ENCODE assay signal across 18 cellular contexts in the genomic region with DNA sequence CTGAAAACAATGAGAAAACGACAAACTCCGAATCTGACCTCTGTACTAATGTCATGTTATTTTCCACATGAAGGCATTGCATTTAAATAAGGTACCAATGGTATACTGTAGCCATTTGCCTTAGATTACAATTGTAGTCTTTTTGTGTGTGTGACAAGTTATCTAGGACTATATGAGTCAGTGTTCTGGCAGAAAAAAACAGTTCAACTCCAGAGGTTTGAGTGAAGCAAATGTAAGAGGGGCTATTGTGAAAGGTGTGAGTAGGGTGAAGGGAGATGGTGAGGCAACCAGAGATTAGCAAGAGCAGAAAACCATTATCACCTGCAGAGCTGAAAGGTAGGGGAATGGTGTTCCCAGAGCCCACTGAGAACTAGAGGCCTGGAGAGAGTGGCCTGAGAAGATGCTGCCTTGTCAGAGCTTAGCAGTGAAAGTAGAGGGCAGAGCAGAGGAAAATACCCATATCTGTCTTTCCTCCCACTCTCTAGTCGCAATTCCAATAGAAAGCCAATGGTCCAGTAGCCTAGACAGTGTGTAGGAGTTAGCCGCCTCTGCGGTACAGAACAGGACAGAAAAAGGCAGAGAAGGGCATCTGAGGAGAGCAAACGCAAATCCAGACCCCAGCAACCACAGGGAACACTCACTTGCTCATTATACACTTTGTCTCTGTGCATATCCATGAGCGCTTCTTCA.
DNase-seq lines count a peak whose midpoint lies in the region; ATAC-seq and TF ChIP-seq lines count a peak whose summit lies in the region.
"Had no signal": no experiment of that assay in that cellular context is flagged by ENCODE, and none has a peak within 500 bp of the region (broad histone marks: within the 10 kb centered on the region; RNA-seq: fewer than 3 reads in every experiment).

No MANE protein-coding gene starts in this region.

- peaks cover 4% of the 10 kb centered on the region for H3K9me3 Mint-ChIP-seq in activated T-cell treated with anti-CD3 and anti-CD28 coated beads, Interleukin-2, amount 50 U/mL, for 4 hours
- peaks cover 7% of the 10 kb centered on the region for H3K9me3 Mint-ChIP-seq in activated T-cell treated with anti-CD3 and anti-CD28 coated beads, Interleukin-2, amount 50 U/mL, for 24 hours
- no peaks in the 10 kb centered on the region for H3K9me3 Mint-ChIP-seq in stimulated activated memory B cell treated with anti-CD40 and anti-IgM and Interleukin-4, amounts not matched to agents 10 μg/mL and 1 μg/mL and 100 μg/mL, for 72 hours
- H3K9me3 Mint-ChIP-seq: CD4-positive, alpha-beta T cell; H9 had no signal

- no peak overlapping the region for H3K4me2 ChIP-seq in hepatocyte

- H3K4me1 Mint-ChIP-seq in activated T-cell treated with anti-CD3 and anti-CD28 coated beads, Interleukin-2, amount 50 U/mL, for 4 hours (ENCODE audit: low read depth) = peaks cover 24% of the 10 kb centered on the region
- H3K4me1 Mint-ChIP-seq in activated T-cell treated with anti-CD3 and anti-CD28 coated beads, Interleukin-2, amount 50 U/mL, for 24 hours (ENCODE audit: low read depth) = peaks cover 47% of the 10 kb centered on the region
- peaks cover 41% of the 10 kb centered on the region for H3K4me1 Mint-ChIP-seq in stimulated activated memory B cell treated with anti-CD40 and anti-IgM and Interleukin-4, amounts not matched to agents 10 μg/mL and 1 μg/mL and 100 μg/mL, for 72 hours

- no peak for DNase-seq in activated T-cell treated with anti-CD3 and anti-CD28 coated beads, Interleukin-2, amount 50 U/mL, for 4 hours
- no peak for DNase-seq in activated T-cell treated with anti-CD3 and anti-CD28 coated beads, Interleukin-2, amount 50 U/mL, for 24 hours
- DNase-seq in amniotic epithelial cell (ENCODE audit: low read depth) (peak; percentile 61), hepatocyte (ENCODE audit: low spot score) (no peak), SKM-1 (lab: John Stamatoyannopoulos, UW; ENCODE audit: unreplicated experiment) (no peak), DMS79 treated with DMSO at 0.1 percent for 48 hours (lab: John Stamatoyannopoulos, UW) (no peak)
- DNase-seq: 8988T; BE2C; CD4-positive, alpha-beta T cell; H9; NCI-H187 treated with DMSO at 0.1 percent for 48 hours; NCI-H2171 treated with DMSO at 0.1 percent for 48 hours; NCI-H748 treated with DMSO at 0.1 percent for 48 hours; SJCRH30 had no signal

- H3K27ac ChIP-seq in hepatocyte = peak overlapping the region; percentile 29
- H3K27ac ChIP-seq: HL-60, RWPE1, SJCRH30 had no signal

- H3K36me3 Mint-ChIP-seq in activated T-cell treated with anti-CD3 and anti-CD28 coated beads, Interleukin-2, amount 50 U/mL, for 4 hours (ENCODE audit: insufficient read depth) = no peaks in the 10 kb centered on the region
- H3K36me3 Mint-ChIP-seq in activated T-cell treated with anti-CD3 and anti-CD28 coated beads, Interleukin-2, amount 50 U/mL, for 24 hours (ENCODE audit: low read depth) = no peaks in the 10 kb centered on the region
- H3K36me3 Mint-ChIP-seq in stimulated activated memory B cell treated with anti-CD40 and anti-IgM and Interleukin-4, amounts not matched to agents 10 μg/mL and 1 μg/mL and 100 μg/mL, for 72 hours = no peaks in the 10 kb centered on the region

- H3K9me3 ChIP-seq in hepatocyte (ENCODE audit: low read depth) = no peaks in the 10 kb centered on the region
- H3K9me3 ChIP-seq: BE2C, SJCRH30 had no signal

- H4K20me1 ChIP-seq in hepatocyte (ENCODE audit: insufficient read depth, poor library complexity, severe bottlenecking) = no peaks in the 10 kb centered on the region

- no peaks in the 10 kb centered on the region for H3K36me3 ChIP-seq in hepatocyte (replicated peaks; ENCODE audit: insufficient read depth, low read depth)
- H3K36me3 ChIP-seq: BE2C, SJCRH30 had no signal

- no peak for TF ChIP-seq CTCF in hepatocyte (IDR thresholded peaks at IDR 0.05; ENCODE audit: poor library complexity)

- H3K27me3 ChIP-seq in hepatocyte = no peaks in the 10 kb centered on the region
- H3K27me3 ChIP-seq: BE2C, SJCRH30 had no signal

- no peak overlapping the region for H3K27ac Mint-ChIP-seq in activated T-cell treated with anti-CD3 and anti-CD28 coated beads, Interleukin-2, amount 50 U/mL, for 24 hours
- peak overlapping the region; percentile 2 for H3K27ac Mint-ChIP-seq in stimulated activated memory B cell treated with anti-CD40 and anti-IgM and Interleukin-4, amounts not matched to agents 10 μg/mL and 1 μg/mL and 100 μg/mL, for 72 hours
- H3K27ac Mint-ChIP-seq: CD4-positive, alpha-beta T cell; H9 had no signal

- H3K9me2 ChIP-seq in hepatocyte (replicated peaks; ENCODE audit: insufficient read depth) = no peaks in the 10 kb centered on the region

- 96% methylated on average over 7 of the region's 7 CpGs for WGBS in hepatocyte (ENCODE audit: low lambda C conversion rate, missing lambda C conversion rate)

- no peaks in the 10 kb centered on the region for H3K79me2 ChIP-seq in hepatocyte

- H3K4me3 Mint-ChIP-seq in activated T-cell treated with anti-CD3 and anti-CD28 coated beads, Interleukin-2, amount 50 U/mL, for 4 hours = no peak overlapping the region
- no peak overlapping the region for H3K4me3 Mint-ChIP-seq in activated T-cell treated with anti-CD3 and anti-CD28 coated beads, Interleukin-2, amount 50 U/mL, for 24 hours
- no peak overlapping the region for H3K4me3 Mint-ChIP-seq in stimulated activated memory B cell treated with anti-CD40 and anti-IgM and Interleukin-4, amounts not matched to agents 10 μg/mL and 1 μg/mL and 100 μg/mL, for 72 hours
- H3K4me3 Mint-ChIP-seq: CD4-positive, alpha-beta T cell; H9 had no signal

- no peak overlapping the region for H2AFZ ChIP-seq in hepatocyte

- H3K27me3 Mint-ChIP-seq in activated T-cell treated with anti-CD3 and anti-CD28 coated beads, Interleukin-2, amount 50 U/mL, for 4 hours (ENCODE audit: low read depth) = no peaks in the 10 kb centered on the region
- no peaks in the 10 kb centered on the region for H3K27me3 Mint-ChIP-seq in activated T-cell treated with anti-CD3 and anti-CD28 coated beads, Interleukin-2, amount 50 U/mL, for 24 hours
- H3K27me3 Mint-ChIP-seq in stimulated activated memory B cell treated with anti-CD40 and anti-IgM and Interleukin-4, amounts not matched to agents 10 μg/mL and 1 μg/mL and 100 μg/mL, for 72 hours = no peaks in the 10 kb centered on the region
- H3K27me3 Mint-ChIP-seq: CD4-positive, alpha-beta T cell had no signal

- no peaks in the 10 kb centered on the region for H3K4me1 ChIP-seq in hepatocyte (ENCODE audit: insufficient read depth)
- H3K4me1 ChIP-seq: BE2C, SJCRH30 had no signal

- H3K4me3 ChIP-seq in hepatocyte = no peak overlapping the region
- H3K4me3 ChIP-seq: SJCRH30 had no signal

- ATAC-seq in activated T-cell treated with anti-CD3 and anti-CD28 coated beads, Interleukin-2, amount 50 U/mL, for 4 hours = peak; percentile 13 to 44
- no peak for ATAC-seq in stimulated activated memory B cell treated with anti-CD40 and anti-IgM and Interleukin-4, amounts not matched to agents 10 μg/mL and 1 μg/mL and 100 μg/mL, for 72 hours
- ATAC-seq in HG03139 (IDR thresholded peaks at IDR 0.05; ENCODE audit: unreplicated experiment) = no peak

Comparison
In these comparisons a context has a peak if more than half of its experiments do, and no peak if none do; other contexts are left out.
1. ATAC-seq: peak in activated T-cell treated with anti-CD3 and anti-CD28 coated beads, Interleukin-2, amount 50 U/mL, for 4 hours (2 of 2); none in stimulated activated memory B cell treated with anti-CD40 and anti-IgM and Interleukin-4, amounts not matched to agents 10 μg/mL and 1 μg/mL and 100 μg/mL, for 72 hours (single experiment) and HG03139 (single experiment).